ENCODE assay signal across 23 cellular contexts in the genomic region with DNA sequence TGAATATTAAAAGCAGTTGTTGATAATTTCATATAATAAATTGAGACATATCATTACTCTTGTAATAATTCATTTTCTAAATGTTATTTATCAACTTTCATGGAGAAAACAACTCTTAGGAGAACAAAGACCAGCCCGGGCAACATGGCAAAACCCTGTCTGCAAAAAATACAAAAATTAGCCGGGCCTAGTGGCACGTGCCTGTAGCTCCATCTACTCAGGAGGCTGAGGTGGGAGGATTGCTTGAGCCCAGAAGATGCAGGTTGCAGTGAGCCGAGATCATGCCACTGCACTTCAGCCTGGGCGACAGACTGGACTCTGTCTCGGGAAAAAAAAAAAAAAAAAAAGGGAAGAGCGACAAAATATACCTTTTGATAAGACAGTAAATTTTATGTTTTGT.
"Had no signal": no experiment of that assay in that cellular context is flagged by ENCODE, and none has a peak within 500 bp of the region (broad histone marks: within the 10 kb centered on the region; RNA-seq: fewer than 3 reads in every experiment).

No MANE protein-coding gene starts in this region.

- H3K27ac ChIP-seq: colonic mucosa, coronary artery, dorsolateral prefrontal cortex, epithelial cell of prostate, esophagus muscularis mucosa, esophagus squamous epithelium, foreskin keratinocyte, gastrocnemius medialis, gastroesophageal sphincter, heart left ventricle, heart right ventricle had no signal

- H3K27me3 ChIP-seq: colonic mucosa, dorsolateral prefrontal cortex, esophagus muscularis mucosa, esophagus squamous epithelium, foreskin keratinocyte, gastrocnemius medialis, gastroesophageal sphincter, heart left ventricle, heart right ventricle had no signal

- H3K9me3 ChIP-seq: colonic mucosa, esophagus muscularis mucosa, esophagus squamous epithelium, gastrocnemius medialis, gastroesophageal sphincter, heart left ventricle, heart right ventricle had no signal

- H3K4me3 ChIP-seq: colonic mucosa, coronary artery, dorsolateral prefrontal cortex, esophagus muscularis mucosa, esophagus squamous epithelium, gastrocnemius medialis, gastroesophageal sphincter, heart left ventricle, heart right ventricle had no signal

- DNase-seq: colonic mucosa; cortex of kidney; dermis blood vessel endothelial cell; dorsolateral prefrontal cortex; effector CD4-positive, alpha-beta T cell; effector CD8-positive, alpha-beta T cell; effector memory CD4-positive, alpha-beta T cell; effector memory CD8-positive, alpha-beta T cell; endodermal cell; erythroblast; esophagus squamous epithelium; foreskin fibroblast; foreskin keratinocyte; foreskin melanocyte; gastrocnemius medialis; glutamatergic neuron; head of caudate nucleus; heart left ventricle; heart right ventricle had no signal

- H3K36me3 ChIP-seq: colonic mucosa had no signal

- H3K4me1 ChIP-seq: colonic mucosa, esophagus muscularis mucosa, foreskin keratinocyte, gastrocnemius medialis, gastroesophageal sphincter, heart left ventricle, heart right ventricle had no signal
